In genomic region chr22:25853902-25854301, GRCh38 we compare ENCODE assay signal across 9 cellular contexts.
A peak's percentile ranks its signal among the peaks of the same experiment; 100 is the strongest.
DNase-seq lines count a peak whose midpoint lies in the region; ATAC-seq and TF ChIP-seq lines count a peak whose summit lies in the region.
"Had no signal": no experiment of that assay in that cellular context is flagged by ENCODE, and none has a peak within 500 bp of the region (broad histone marks: within the 10 kb centered on the region; RNA-seq: fewer than 3 reads in every experiment).

No MANE protein-coding gene starts in this region.

- H3K36me3 Mint-ChIP-seq in activated CD8-positive, alpha-beta T cell treated with anti-CD3 and anti-CD28 coated beads for 36 hours (ENCODE audit: low read depth) = no peaks in the 10 kb centered on the region
- H3K36me3 Mint-ChIP-seq in activated CD8-positive, alpha-beta T cell treated with anti-CD3 and anti-CD28 coated beads, Interleukin-2, amount 10 ng/mL, durations not matched to agents 7 days and 5 days (ENCODE audit: low read depth) = no peaks in the 10 kb centered on the region

- H3K4me3 Mint-ChIP-seq in activated CD8-positive, alpha-beta T cell treated with anti-CD3 and anti-CD28 coated beads for 36 hours = no peak overlapping the region
- H3K4me3 Mint-ChIP-seq in activated CD8-positive, alpha-beta T cell treated with anti-CD3 and anti-CD28 coated beads, Interleukin-2, amount 10 ng/mL, durations not matched to agents 7 days and 5 days = no peak overlapping the region
- H3K4me3 Mint-ChIP-seq: dendritic cell treated with granulocyte-macrophage colony-stimulating factor and Interleukin-4, amounts not matched to agents 40 ng/mL and 50 ng/mL, for 4 days had no signal

- WGBS in mammary epithelial cell (ENCODE audit: low coverage, missing lambda C conversion rate) = 42% methylated on average over 2 of the region's 2 CpGs

- intact Hi-C loops in activated CD8-positive, alpha-beta T cell treated with anti-CD3 and anti-CD28 coated beads for 36 hours (cut with micrococcal nuclease) = no loop called here
- intact Hi-C loops in mammary epithelial cell (cut with micrococcal nuclease) = no loop called here

- H3K27me3 ChIP-seq in mammary epithelial cell (ENCODE audit: insufficient read depth, low read length) = no peaks in the 10 kb centered on the region
- H3K27me3 ChIP-seq in skeletal muscle tissue (ENCODE audit: control insufficient read depth in 3 of 3, insufficient read depth in 3 of 3, low read length in 3 of 3) = no peaks in the 10 kb centered on the region

- H3K4me1 ChIP-seq in mammary epithelial cell (ENCODE audit: insufficient read depth, low read length) = no peaks in the 10 kb centered on the region
- H3K4me1 ChIP-seq in skeletal muscle tissue (ENCODE audit: control insufficient read depth in 3 of 3, insufficient read depth in 3 of 3, low read length in 3 of 3) = peaks cover 0 to 5% (median 0%) of the 10 kb centered on the region in 3 donors

- POLR2A ChIA-PET in activated CD8-positive, alpha-beta T cell treated with anti-CD3 and anti-CD28 coated beads for 36 hours (lab: Charles Lee) = no interaction called here
- POLR2A ChIA-PET in activated CD8-positive, alpha-beta T cell treated with anti-CD3 and anti-CD28 coated beads, Interleukin-2, amount 10 ng/mL, durations not matched to agents 7 days and 5 days (lab: Charles Lee) = no interaction called here

- H3K36me3 ChIP-seq in mammary epithelial cell (ENCODE audit: insufficient read depth, low read length) (no peaks in the 10 kb centered on the region), skeletal muscle tissue (ENCODE audit: control insufficient read depth in 3 of 3, insufficient read depth in 3 of 3, low read length in 3 of 3) (peaks cover 50 to 56% (median 54%) of the 10 kb centered on the region in 3 donors)

- H3K9me3 ChIP-seq in mammary epithelial cell (replicated peaks; ENCODE audit: insufficient read depth, low read length) = no peaks in the 10 kb centered on the region
- no peaks in the 10 kb centered on the region for H3K9me3 ChIP-seq in skeletal muscle tissue (ENCODE audit: control insufficient read depth in 3 of 3, low read length in 3 of 3)

- H4K20me1 ChIP-seq in mammary epithelial cell (ENCODE audit: insufficient read depth, low read length) = no peaks in the 10 kb centered on the region

- no peak overlapping the region for H3K4me2 ChIP-seq in mammary epithelial cell (ENCODE audit: insufficient read depth, low read depth, low read length)

- H3K9me3 Mint-ChIP-seq in activated CD8-positive, alpha-beta T cell treated with anti-CD3 and anti-CD28 coated beads for 36 hours = no peaks in the 10 kb centered on the region
- H3K9me3 Mint-ChIP-seq in activated CD8-positive, alpha-beta T cell treated with anti-CD3 and anti-CD28 coated beads, Interleukin-2, amount 10 ng/mL, durations not matched to agents 7 days and 5 days (ENCODE audit: insufficient read depth) = no peaks in the 10 kb centered on the region
- H3K9me3 Mint-ChIP-seq: dendritic cell treated with granulocyte-macrophage colony-stimulating factor and Interleukin-4, amounts not matched to agents 40 ng/mL and 50 ng/mL, for 4 days had no signal

- CTCF ChIA-PET in activated CD8-positive, alpha-beta T cell treated with anti-CD3 and anti-CD28 coated beads for 36 hours (lab: Charles Lee) = interaction anchor here (1.0 kb wide), 1 partner anchor 10 kb away, joined by 3 read pairs; no protein-coding TSS in a partner anchor
- CTCF ChIA-PET in activated CD8-positive, alpha-beta T cell treated with anti-CD3 and anti-CD28 coated beads, Interleukin-2, amount 10 ng/mL, durations not matched to agents 7 days and 5 days (lab: Charles Lee) = no interaction called here
- CTCF ChIA-PET in mammary epithelial cell (lab: Charles Lee; ENCODE audit: low non-redundant PET) = no interaction called here

- H3K27me3 Mint-ChIP-seq in activated CD8-positive, alpha-beta T cell treated with anti-CD3 and anti-CD28 coated beads for 36 hours = peaks cover 7% of the 10 kb centered on the region
- H3K27me3 Mint-ChIP-seq in activated CD8-positive, alpha-beta T cell treated with anti-CD3 and anti-CD28 coated beads, Interleukin-2, amount 10 ng/mL, durations not matched to agents 7 days and 5 days (ENCODE audit: low read depth) = peaks cover 4% of the 10 kb centered on the region
- H3K27me3 Mint-ChIP-seq: dendritic cell treated with granulocyte-macrophage colony-stimulating factor and Interleukin-4, amounts not matched to agents 40 ng/mL and 50 ng/mL, for 4 days had no signal

- no peaks in the 10 kb centered on the region for H3K79me2 ChIP-seq in mammary epithelial cell (ENCODE audit: insufficient read depth, low read length)

- in situ Hi-C loops in mammary epithelial cell (cut with MboI; ENCODE audit: low sequenced_read_pairs in 2 of 2) = no loop called here

- no peaks in the 10 kb centered on the region for H3K4me1 Mint-ChIP-seq in activated CD8-positive, alpha-beta T cell treated with anti-CD3 and anti-CD28 coated beads for 36 hours (ENCODE audit: low read depth)
- H3K4me1 Mint-ChIP-seq in activated CD8-positive, alpha-beta T cell treated with anti-CD3 and anti-CD28 coated beads, Interleukin-2, amount 10 ng/mL, durations not matched to agents 7 days and 5 days (ENCODE audit: low read depth) = no peaks in the 10 kb centered on the region

- H3K27ac ChIP-seq in mammary epithelial cell (ENCODE audit: insufficient read depth, low read depth, low read length) (no peak overlapping the region), skeletal muscle tissue (ENCODE audit: low read depth, low read length) (peak overlapping the region; percentile 36)

- peak; percentile 23 for TF ChIP-seq CTCF in activated CD8-positive, alpha-beta T cell treated with anti-CD3 and anti-CD28 coated beads for 36 hours (IDR thresholded peaks at IDR 0.05)
- peak; percentile 6 to 26 for TF ChIP-seq CTCF in mammary epithelial cell (conservative IDR thresholded peaks at IDR 0.05 in 1 of 2, IDR thresholded peaks at IDR 0.05 in 1 of 2; ENCODE audit: extremely low read depth in 1 of 2, insufficient read depth in 1 of 2, low read depth in 1 of 2, low read length in 2 of 2)

- no peak for ATAC-seq in activated CD8-positive, alpha-beta T cell treated with anti-CD3 and anti-CD28 coated beads for 36 hours
- ATAC-seq in activated CD8-positive, alpha-beta T cell treated with anti-CD3 and anti-CD28 coated beads, Interleukin-2, amount 10 ng/mL, durations not matched to agents 7 days and 5 days = no peak
- ATAC-seq in left lobe of liver (no peak), GM21381 (IDR thresholded peaks at IDR 0.05; ENCODE audit: unreplicated experiment) (no peak)

- BruUV-seq in mammary epithelial cell (replicated peaks; lab: Mats Ljungman, UMichigan) = no TSS peak

- no peak overlapping the region for H2AFZ ChIP-seq in mammary epithelial cell (ENCODE audit: low read depth, low read length)

- dilution Hi-C loops in mammary epithelial cell (cut with HindIII; ENCODE audit: low sequenced_read_pairs) = no loop called here

- H3K27ac Mint-ChIP-seq in activated CD8-positive, alpha-beta T cell treated with anti-CD3 and anti-CD28 coated beads for 36 hours = no peak overlapping the region
- H3K27ac Mint-ChIP-seq in activated CD8-positive, alpha-beta T cell treated with anti-CD3 and anti-CD28 coated beads, Interleukin-2, amount 10 ng/mL, durations not matched to agents 7 days and 5 days = no peak overlapping the region
- H3K27ac Mint-ChIP-seq: dendritic cell treated with granulocyte-macrophage colony-stimulating factor and Interleukin-4, amounts not matched to agents 40 ng/mL and 50 ng/mL, for 4 days had no signal

- no peak for DNase-seq in activated CD8-positive, alpha-beta T cell treated with anti-CD3 and anti-CD28 coated beads for 36 hours
- DNase-seq in activated CD8-positive, alpha-beta T cell treated with anti-CD3 and anti-CD28 coated beads, Interleukin-2, amount 10 ng/mL, durations not matched to agents 7 days and 5 days = no peak
- DNase-seq in NCI-H524 (lab: John Stamatoyannopoulos, UW) (peak; percentile 17 to 72), mammary epithelial cell (no peak), amniotic stem cell (lab: John Stamatoyannopoulos, UW) (no peak), left lobe of liver (ENCODE audit: low spot score) (no peak)

- H3K4me3 ChIP-seq in mammary epithelial cell (replicated peaks in 1 of 3; ENCODE audit: insufficient read depth in 1 of 3, low read depth in 2 of 3, low read length in 3 of 3) = no peak overlapping the region
- H3K4me3 ChIP-seq in skeletal muscle tissue (ENCODE audit: low read length in 3 of 3) = no peak overlapping the region

- H3K9ac ChIP-seq in mammary epithelial cell (ENCODE audit: insufficient read depth, low read length) (no peak overlapping the region), skeletal muscle tissue (ENCODE audit: low read depth in 1 of 3, low read length in 3 of 3) (no peak overlapping the region)

Comparison
In these comparisons a context has a peak if more than half of its experiments do, and no peak if none do; other contexts are left out.
1. DNase-seq: peak in NCI-H524 (2 of 2); none in activated CD8-positive, alpha-beta T cell treated with anti-CD3 and anti-CD28 coated beads for 36 hours (single experiment), activated CD8-positive, alpha-beta T cell treated with anti-CD3 and anti-CD28 coated beads, Interleukin-2, amount 10 ng/mL, durations not matched to agents 7 days and 5 days (single experiment), mammary epithelial cell (single experiment), amniotic stem cell (single experiment) and left lobe of liver (single experiment).